ENCODE assay signal across 8 cellular contexts in the genomic region with DNA sequence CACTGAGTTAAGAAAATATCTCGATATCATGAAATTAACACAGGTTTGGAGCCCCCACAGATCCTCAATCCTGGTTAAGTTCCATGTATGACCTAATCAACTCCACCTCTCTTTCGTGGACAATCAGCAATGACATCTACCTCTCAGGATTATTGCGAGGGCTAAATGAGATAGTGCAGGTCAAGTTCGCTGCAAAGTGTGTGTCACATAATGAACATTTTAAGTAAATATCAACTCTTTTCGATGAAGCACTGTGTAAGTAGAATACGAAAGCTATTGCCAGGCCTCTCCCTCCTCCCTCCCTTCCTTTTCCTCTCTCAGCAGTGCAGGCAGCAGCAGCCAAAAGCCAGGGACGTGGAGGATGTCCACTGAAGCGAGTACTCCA. TPM values are rescaled to one million over a fixed set of nuclear protein-coding genes. Genes with fewer than 3 reads are reported as not detected.
DNase-seq lines count a peak whose midpoint lies in the region; ATAC-seq and TF ChIP-seq lines count a peak whose summit lies in the region.

No MANE protein-coding gene starts in this region.

- H3K9me3 ChIP-seq in tibial artery = no peaks in the 10 kb centered on the region

- H3K36me3 Mint-ChIP-seq in activated T-cell treated with anti-CD3 and anti-CD28 coated beads, Interleukin-2, amount 50 U/mL, for 72 hours (ENCODE audit: insufficient read depth in 2 of 2) = peaks cover 0 to 2% of the 10 kb centered on the region in 2 donors
- H3K36me3 Mint-ChIP-seq in activated naive CD8-positive, alpha-beta T cell = no peaks in the 10 kb centered on the region

- peak overlapping the region; percentile 21 for H3K4me3 ChIP-seq in kidney epithelial cell (ENCODE audit: low read depth, low read length)
- peak overlapping the region; percentile 78 to 96 for H3K4me3 ChIP-seq in tibial artery

- peak overlapping the region; percentile 34 for H3K27ac Mint-ChIP-seq in activated T-cell treated with anti-CD3 and anti-CD28 coated beads, Interleukin-2, amount 50 U/mL, for 72 hours
- peak overlapping the region; percentile 75 for H3K27ac Mint-ChIP-seq in activated naive CD8-positive, alpha-beta T cell

- H3K4me3 Mint-ChIP-seq in activated T-cell treated with anti-CD3 and anti-CD28 coated beads, Interleukin-2, amount 50 U/mL, for 72 hours = peak overlapping the region; percentile 97 to 98
- peak overlapping the region; percentile 93 for H3K4me3 Mint-ChIP-seq in activated naive CD8-positive, alpha-beta T cell

- peaks cover 32% of the 10 kb centered on the region for H3K27me3 Mint-ChIP-seq in activated T-cell treated with anti-CD3 and anti-CD28 coated beads, Interleukin-2, amount 50 U/mL, for 72 hours (ENCODE audit: low read depth)
- H3K27me3 Mint-ChIP-seq in activated naive CD8-positive, alpha-beta T cell = no peaks in the 10 kb centered on the region

- TF ChIP-seq CTCF in kidney epithelial cell (IDR thresholded peaks at IDR 0.05; ENCODE audit: insufficient read depth, low read length, poor library complexity, severe bottlenecking) (no peak), tibial artery (IDR thresholded peaks at IDR 0.05) (no peak)

- H3K4me1 ChIP-seq in tibial artery = peaks cover 0 to 30% (median 6%) of the 10 kb centered on the region in 4 donors

- H3K4me1 Mint-ChIP-seq in activated T-cell treated with anti-CD3 and anti-CD28 coated beads, Interleukin-2, amount 50 U/mL, for 72 hours (ENCODE audit: low read depth) = peaks cover 62% of the 10 kb centered on the region
- peaks cover 30% of the 10 kb centered on the region for H3K4me1 Mint-ChIP-seq in activated naive CD8-positive, alpha-beta T cell (ENCODE audit: low read depth)

- H3K27ac ChIP-seq in tibial artery = peak overlapping the region; percentile 97 to 100

- no peaks in the 10 kb centered on the region for H3K9me3 Mint-ChIP-seq in activated T-cell treated with anti-CD3 and anti-CD28 coated beads, Interleukin-2, amount 50 U/mL, for 72 hours
- H3K9me3 Mint-ChIP-seq in activated naive CD8-positive, alpha-beta T cell (ENCODE audit: low read depth) = no peaks in the 10 kb centered on the region

- H3K27me3 ChIP-seq in kidney epithelial cell (ENCODE audit: control insufficient read depth, insufficient read depth, low read length) (no peaks in the 10 kb centered on the region), tibial artery (no peaks in the 10 kb centered on the region)

- ATAC-seq in activated T-cell treated with anti-CD3 and anti-CD28 coated beads, Interleukin-2, amount 50 U/mL, for 72 hours (replicated peaks in 1 of 2) = no peak

- no peak for DNase-seq in activated T-cell treated with anti-CD3 and anti-CD28 coated beads, Interleukin-2, amount 50 U/mL, for 72 hours
- no peak for DNase-seq in activated T-cell treated with anti-CD3 and anti-CD28 coated beads, Interleukin-2, amount 50 U/mL, for 48 hours
- peak; percentile 75 for DNase-seq in kidney epithelial cell (ENCODE audit: low read depth)
- DNase-seq in tibial artery = no peak
- DNase-seq in hippocampal formation (lab: John Stamatoyannopoulos, UW) = no peak
- DNase-seq in HuH-7 (ENCODE audit: low spot score) = no peak
- DNase-seq in Ammon's horn (ENCODE audit: low spot score) = no peak

- H3K36me3 ChIP-seq in kidney epithelial cell (ENCODE audit: control insufficient read depth, insufficient read depth, low read length) = no peaks in the 10 kb centered on the region
- no peaks in the 10 kb centered on the region for H3K36me3 ChIP-seq in tibial artery

- intact Hi-C loops in tibial artery (cut with DNase I; ENCODE audit: low total_unique reads) = loop anchor here (2.0 to 10.0 kb wide), 2 partner anchors 66 to 72 kb away; no protein-coding TSS in a partner anchor

RNA-seq across cellular contexts. Expression of a gene that starts 0.4 kb away (rescaled TPM):
- total RNA-seq in activated T-cell treated with anti-CD3 and anti-CD28 coated beads, Interleukin-2, amount 50 U/mL, for 72 hours = 1 to 10 TPM; 1.3 to 3.1 TPM
- total RNA-seq in kidney epithelial cell = 31.9 TPM in 2 replicates
